In genomic region chr2:241272298-241272721, GRCh38 we compare ENCODE assay signal across 8 cellular contexts. TPM values are rescaled to one million over a fixed set of nuclear protein-coding genes. Genes with fewer than 3 reads are reported as not detected.
A peak's percentile ranks its signal among the peaks of the same experiment; 100 is the strongest.
DNase-seq lines count a peak whose midpoint lies in the region; FAIRE-seq and TF ChIP-seq lines count a peak whose summit lies in the region.

No MANE protein-coding gene starts in this region.

- TF ChIP-seq POLR2A in GM12892 (IDR thresholded peaks at IDR 0.05; ENCODE audit: low read depth, low read length) (no peak), Peyer's patch (IDR thresholded peaks at IDR 0.05) (no peak), lower leg skin (IDR thresholded peaks at IDR 0.05) (no peak)

- peak; percentile 30 for DNase-seq in GM12892 (ENCODE audit: insufficient read length)
- DNase-seq in HCEC 1CT = peak; percentile 41
- peak; percentile 40 to 62 (median 61) for DNase-seq in Peyer's patch
- DNase-seq in chondrocyte (ENCODE audit: low spot score) = no peak
- DNase-seq in lower leg skin (ENCODE audit: low spot score in 2 of 2) = peak in 1 of 2 donors; percentile 90
- peak in 1 of 2 donors; percentile 31 for DNase-seq in tibial artery
- no peak for DNase-seq in NCI-H2107 (lab: John Stamatoyannopoulos, UW)
- no peak for DNase-seq in mesenteric fat pad (ENCODE audit: low spot score)

- peaks cover 7% of the 10 kb centered on the region for H3K9me3 Mint-ChIP-seq in chondrocyte (ENCODE audit: low read depth)

- H3K4me1 ChIP-seq in Peyer's patch = peaks cover 0 to 28% (median 5%) of the 10 kb centered on the region in 4 donors
- peaks cover 0 to 47% (median 42%) of the 10 kb centered on the region in 4 donors for H3K4me1 ChIP-seq in tibial artery

- peaks cover 51% of the 10 kb centered on the region for H3K4me1 Mint-ChIP-seq in chondrocyte (ENCODE audit: low read depth)

- no peaks in the 10 kb centered on the region for H3K9me3 ChIP-seq in Peyer's patch
- no peaks in the 10 kb centered on the region for H3K9me3 ChIP-seq in tibial artery

- H3K27me3 Mint-ChIP-seq in chondrocyte (ENCODE audit: low read depth) = no peaks in the 10 kb centered on the region

- no peak for FAIRE-seq in GM12892 (lab: Jason Lieb, UNC)

- H3K4me3 Mint-ChIP-seq in chondrocyte (ENCODE audit: unreplicated experiment) = peak overlapping the region; percentile 45

- 0% methylated on average over 19 of the region's 55 CpGs; no CpG with 5 or more reads in 1 of the 2 donors for WGBS in lower leg skin, 2 donors

- H3K36me3 ChIP-seq in Peyer's patch = peaks cover 0 to 18% (median 0%) of the 10 kb centered on the region in 3 donors
- peaks cover 6 to 15% (median 9%) of the 10 kb centered on the region in 3 donors for H3K36me3 ChIP-seq in tibial artery

- H3K27ac ChIP-seq in Peyer's patch (peak overlapping the region; percentile 83 to 95 (median 88)), tibial artery (peak overlapping the region; percentile 97 to 99)

- H3K4me3 ChIP-seq in Peyer's patch = peak overlapping the region; percentile 86 to 100 (median 96)
- H3K4me3 ChIP-seq in lower leg skin (ENCODE audit: low read depth, poor library complexity, severe bottlenecking) = peak overlapping the region; percentile 97
- peak overlapping the region; percentile 93 to 99 for H3K4me3 ChIP-seq in tibial artery

- TF ChIP-seq CTCF in Peyer's patch (IDR thresholded peaks at IDR 0.05) (no peak), chondrocyte (IDR thresholded peaks at IDR 0.05) (no peak), lower leg skin (IDR thresholded peaks at IDR 0.05) (no peak), tibial artery (IDR thresholded peaks at IDR 0.05) (no peak)

- H3K27me3 ChIP-seq in Peyer's patch (no peaks in the 10 kb centered on the region), tibial artery (no peaks in the 10 kb centered on the region)

- peaks cover 21% of the 10 kb centered on the region for H3K36me3 Mint-ChIP-seq in chondrocyte (ENCODE audit: low read depth)

- H3K27ac Mint-ChIP-seq in chondrocyte (ENCODE audit: unreplicated experiment) = no peak overlapping the region

- intact Hi-C loops in lower leg skin (cut with DNase I; ENCODE audit: low total_unique reads) (no loop called here), tibial artery (cut with DNase I; ENCODE audit: low total_unique reads) (loop anchor here (1.0 kb wide), 1 partner anchor 43 kb away; the partner anchor contains the start of genes HDLBP and SEPTIN2)

RNA-seq across cellular contexts. Expression of gene HDLBP, which starts 43.2 kb away (rescaled TPM):
- 138 TPM for polyA plus RNA-seq in GM12892 (2012; ENCODE audit: missing spikeins)
- total RNA-seq in Peyer's patch (100 to 1,000 TPM; 361 to 651 (median 454) TPM), chondrocyte (979 to 1,131 TPM (median 989 TPM) in 3 replicates), lower leg skin (100 to 1,000 TPM; 241 to 393 (median 294) TPM), mesenteric fat pad (492 TPM)

RNA-seq across cellular contexts. Expression of gene SEPTIN2, which starts 43.4 kb away (rescaled TPM):
- polyA plus RNA-seq in GM12892 (2012; ENCODE audit: missing spikeins) = 241 TPM
- total RNA-seq in Peyer's patch = 100 to 1,000 TPM; 175 to 281 (median 193) TPM
- 447 to 542 TPM (median 465 TPM) in 3 replicates for total RNA-seq in chondrocyte
- total RNA-seq in lower leg skin = 100 to 1,000 TPM in 3 of 4 donors, 10 to 100 TPM in 1; 97.3 to 164 (median 124) TPM
- total RNA-seq in mesenteric fat pad = 403 TPM

Comparison
In these comparisons a context has a peak if more than half of its experiments do, and no peak if none do; other contexts are left out.
1. DNase-seq: peak in GM12892 (single experiment), HCEC 1CT (single experiment) and Peyer's patch (3 of 3); none in chondrocyte (single experiment), NCI-H2107 (single experiment) and mesenteric fat pad (single experiment).
2. Peak in every context shown above with its lines, with median percentiles within 50 percentile points of each other: H3K4me3 ChIP-seq.